In genomic region chr1:168504064-168504837, GRCh38 we compare ENCODE assay signal across 9 cellular contexts. TPM values are rescaled to one million over a fixed set of nuclear protein-coding genes. Genes with fewer than 3 reads are reported as not detected.
DNase-seq lines count a peak whose midpoint lies in the region; ATAC-seq, FAIRE-seq and TF ChIP-seq lines count a peak whose summit lies in the region.
"Had no signal": no experiment of that assay in that cellular context is flagged by ENCODE, and none has a peak within 500 bp of the region (broad histone marks: within the 10 kb centered on the region; RNA-seq: fewer than 3 reads in every experiment).

No MANE protein-coding gene starts in this region.

- peaks cover 18% of the 10 kb centered on the region for H3K4me1 ChIP-seq in lower lobe of right lung

- H3K27ac Mint-ChIP-seq in activated CD4-positive, alpha-beta T cell treated with anti-CD3 and anti-CD28 coated beads for 36 hours, result no peak overlapping the region
- H3K27ac Mint-ChIP-seq in T-helper 1 cell treated with Interleukin-12 subunit alpha and Interleukin-12 subunit beta and Interleukin-4 antibody, amounts not matched to agents 30 μg/mL and 1 μg/mL, for 36 hours, result peak overlapping the region; percentile 37

- no peak overlapping the region for H3K27ac ChIP-seq in lower lobe of right lung
- H3K27ac ChIP-seq: SK-N-MC had no signal

- CTCF ChIA-PET in activated CD4-positive, alpha-beta T cell treated with anti-CD3 and anti-CD28 coated beads for 36 hours (lab: Charles Lee), result interaction anchor here (0.9 to 1.2 kb wide), 3 partner anchors 7 to 68 kb away, joined by 3 to 4 read pairs (median 3); no protein-coding TSS in a partner anchor

- intact Hi-C loops in activated CD4-positive, alpha-beta T cell treated with anti-CD3 and anti-CD28 coated beads for 36 hours (cut with DNase I, micrococcal nuclease), result no loop called here
- intact Hi-C loops in lower lobe of right lung (cut with DNase I), result no loop called here

- no peaks in the 10 kb centered on the region for H3K27me3 ChIP-seq in lower lobe of right lung (ENCODE audit: low read depth)

- no peak overlapping the region for H3K4me3 ChIP-seq in lower lobe of right lung
- H3K4me3 ChIP-seq: SK-N-MC had no signal

- peaks cover 30% of the 10 kb centered on the region for H3K4me1 Mint-ChIP-seq in activated CD4-positive, alpha-beta T cell treated with anti-CD3 and anti-CD28 coated beads for 36 hours
- peaks cover 52% of the 10 kb centered on the region for H3K4me1 Mint-ChIP-seq in T-helper 1 cell treated with Interleukin-12 subunit alpha and Interleukin-12 subunit beta and Interleukin-4 antibody, amounts not matched to agents 30 μg/mL and 1 μg/mL, for 36 hours (ENCODE audit: low read depth)

- POLR2A ChIA-PET in activated CD4-positive, alpha-beta T cell treated with anti-CD3 and anti-CD28 coated beads for 36 hours (lab: Charles Lee), result no interaction called here

- H3K36me3 ChIP-seq in lower lobe of right lung, result no peaks in the 10 kb centered on the region

- H3K9me3 Mint-ChIP-seq in activated CD4-positive, alpha-beta T cell treated with anti-CD3 and anti-CD28 coated beads for 36 hours (ENCODE audit: low read depth), result no peaks in the 10 kb centered on the region
- no peaks in the 10 kb centered on the region for H3K9me3 Mint-ChIP-seq in T-helper 1 cell treated with Interleukin-12 subunit alpha and Interleukin-12 subunit beta and Interleukin-4 antibody, amounts not matched to agents 30 μg/mL and 1 μg/mL, for 36 hours

- ATAC-seq in activated CD4-positive, alpha-beta T cell treated with anti-CD3 and anti-CD28 coated beads for 36 hours, result peak; percentile 91
- ATAC-seq in HG02943 (IDR thresholded peaks at IDR 0.05; ENCODE audit: low read depth, unreplicated experiment) (peak; percentile 56), lower lobe of right lung (peak; percentile 92 to 96), GM21367 (IDR thresholded peaks at IDR 0.05; ENCODE audit: unreplicated experiment) (no peak)

- no peaks in the 10 kb centered on the region for H3K9me3 ChIP-seq in lower lobe of right lung

- no peak for FAIRE-seq in frontal cortex (lab: Jason Lieb, UNC)

- peak; percentile 49 for DNase-seq in activated CD4-positive, alpha-beta T cell treated with anti-CD3 and anti-CD28 coated beads for 36 hours
- DNase-seq in activated CD4-positive, alpha-beta T cell treated with anti-CD3 and anti-CD28 coated beads, Interleukin-2, amount 50 U/mL, for 48 hours, result no peak
- DNase-seq in lower lobe of right lung (peak; percentile 70), frontal cortex (ENCODE audit: low spot score in 2 of 2) (no peak), LoVo (ENCODE audit: low spot score) (no peak)

- no peak for TF ChIP-seq CTCF in lower lobe of right lung (IDR thresholded peaks at IDR 0.05)

- no peak overlapping the region for H3K4me3 Mint-ChIP-seq in activated CD4-positive, alpha-beta T cell treated with anti-CD3 and anti-CD28 coated beads for 36 hours
- H3K4me3 Mint-ChIP-seq in T-helper 1 cell treated with Interleukin-12 subunit alpha and Interleukin-12 subunit beta and Interleukin-4 antibody, amounts not matched to agents 30 μg/mL and 1 μg/mL, for 36 hours, result no peak overlapping the region

- H3K27me3 Mint-ChIP-seq in activated CD4-positive, alpha-beta T cell treated with anti-CD3 and anti-CD28 coated beads for 36 hours, result no peaks in the 10 kb centered on the region
- H3K27me3 Mint-ChIP-seq in T-helper 1 cell treated with Interleukin-12 subunit alpha and Interleukin-12 subunit beta and Interleukin-4 antibody, amounts not matched to agents 30 μg/mL and 1 μg/mL, for 36 hours (ENCODE audit: low read depth), result no peaks in the 10 kb centered on the region

- H3K36me3 Mint-ChIP-seq in activated CD4-positive, alpha-beta T cell treated with anti-CD3 and anti-CD28 coated beads for 36 hours (ENCODE audit: low read depth), result no peaks in the 10 kb centered on the region
- peaks cover 13% of the 10 kb centered on the region for H3K36me3 Mint-ChIP-seq in T-helper 1 cell treated with Interleukin-12 subunit alpha and Interleukin-12 subunit beta and Interleukin-4 antibody, amounts not matched to agents 30 μg/mL and 1 μg/mL, for 36 hours (ENCODE audit: low read depth)

RNA-seq across cellular contexts. Expression of gene XCL2, which starts 39.5 kb away (rescaled TPM):
- 1 to 10 TPM; 1.0 to 1.5 TPM for total RNA-seq in activated CD4-positive, alpha-beta T cell treated with anti-CD3 and anti-CD28 coated beads for 36 hours
- 2.0 TPM for total RNA-seq in lower lobe of right lung
- total RNA-seq in frontal cortex, result not detected

Comparison
In these comparisons a context has a peak if more than half of its experiments do, and no peak if none do; other contexts are left out.
1. DNase-seq: peak in activated CD4-positive, alpha-beta T cell treated with anti-CD3 and anti-CD28 coated beads for 36 hours (single experiment) and lower lobe of right lung (single experiment); none in activated CD4-positive, alpha-beta T cell treated with anti-CD3 and anti-CD28 coated beads, Interleukin-2, amount 50 U/mL, for 48 hours (0 of 2), frontal cortex (0 of 2) and LoVo (single experiment).